ENCODE assay signal across 1 cellular context in the genomic region with DNA sequence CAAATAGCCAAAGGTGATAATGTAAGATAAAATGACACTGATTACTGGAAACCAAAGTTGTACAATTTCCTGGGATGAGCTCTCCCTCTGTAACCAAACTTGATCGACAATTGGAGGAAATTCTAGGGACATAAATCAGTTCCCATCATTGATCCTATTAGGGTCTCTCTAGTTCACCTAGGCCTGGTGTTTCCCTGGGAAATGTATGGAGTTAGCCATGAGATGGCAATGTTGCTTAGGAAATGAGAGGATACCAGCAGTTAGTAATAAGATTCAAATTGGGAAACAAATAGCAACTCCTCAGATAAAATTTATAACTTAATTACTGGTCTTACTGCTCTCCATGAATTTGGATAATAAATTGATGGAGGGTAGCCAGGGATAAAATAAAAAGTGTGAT.
TF ChIP-seq lines count a peak whose summit lies in the region.

No MANE protein-coding gene starts in this region.

TF ChIP-seq in WTC11, 78 proteins besides CTCF, POLR2A, EP300 and RAD21 (continued from another document):
- TF ChIP-seq, protein P1, sequence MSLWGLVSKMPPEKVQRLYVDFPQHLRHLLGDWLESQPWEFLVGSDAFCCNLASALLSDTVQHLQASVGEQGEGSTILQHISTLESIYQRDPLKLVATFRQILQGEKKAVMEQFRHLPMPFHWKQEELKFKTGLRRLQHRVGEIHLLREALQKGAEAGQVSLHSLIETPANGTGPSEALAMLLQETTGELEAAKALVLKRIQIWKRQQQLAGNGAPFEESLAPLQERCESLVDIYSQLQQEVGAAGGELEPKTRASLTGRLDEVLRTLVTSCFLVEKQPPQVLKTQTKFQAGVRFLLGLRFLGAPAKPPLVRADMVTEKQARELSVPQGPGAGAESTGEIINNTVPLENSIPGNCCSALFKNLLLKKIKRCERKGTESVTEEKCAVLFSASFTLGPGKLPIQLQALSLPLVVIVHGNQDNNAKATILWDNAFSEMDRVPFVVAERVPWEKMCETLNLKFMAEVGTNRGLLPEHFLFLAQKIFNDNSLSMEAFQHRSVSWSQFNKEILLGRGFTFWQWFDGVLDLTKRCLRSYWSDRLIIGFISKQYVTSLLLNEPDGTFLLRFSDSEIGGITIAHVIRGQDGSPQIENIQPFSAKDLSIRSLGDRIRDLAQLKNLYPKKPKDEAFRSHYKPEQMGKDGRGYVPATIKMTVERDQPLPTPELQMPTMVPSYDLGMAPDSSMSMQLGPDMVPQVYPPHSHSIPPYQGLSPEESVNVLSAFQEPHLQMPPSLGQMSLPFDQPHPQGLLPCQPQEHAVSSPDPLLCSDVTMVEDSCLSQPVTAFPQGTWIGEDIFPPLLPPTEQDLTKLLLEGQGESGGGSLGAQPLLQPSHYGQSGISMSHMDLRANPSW (CRISPR knock-in tag; conservative IDR thresholded peaks at IDR 0.05; ENCODE audit: low read depth), result no peak
- TF ChIP-seq GTF2I (CRISPR knock-in tag; conservative IDR thresholded peaks at IDR 0.05), result no peak
- TF ChIP-seq, protein P2, sequence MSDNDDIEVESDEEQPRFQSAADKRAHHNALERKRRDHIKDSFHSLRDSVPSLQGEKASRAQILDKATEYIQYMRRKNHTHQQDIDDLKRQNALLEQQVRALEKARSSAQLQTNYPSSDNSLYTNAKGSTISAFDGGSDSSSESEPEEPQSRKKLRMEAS (CRISPR knock-in tag; IDR thresholded peaks at IDR 0.05), result no peak
TF ChIP-seq in WTC11: peak in this region for 0.
